In the genomic region with DNA sequence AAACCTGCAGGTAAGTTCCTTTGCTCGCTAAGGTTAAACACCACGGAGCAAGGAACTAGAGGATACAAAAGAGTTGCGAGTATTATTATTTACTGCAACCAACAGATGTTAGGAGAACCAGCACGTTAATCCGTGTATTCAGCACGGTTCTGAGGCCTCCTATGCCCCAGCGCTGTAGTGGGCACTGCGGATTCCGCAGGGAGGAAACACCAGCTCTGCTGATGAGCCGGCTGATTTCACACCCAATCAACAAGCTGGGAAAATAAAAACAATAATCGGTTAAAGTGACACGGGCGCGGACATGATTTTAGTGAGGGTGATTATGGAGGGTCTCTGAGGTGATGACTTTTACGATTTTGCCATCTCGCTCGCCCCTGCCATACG, we compare ENCODE assay signal across 1 cellular context.
TF ChIP-seq lines count a peak whose summit lies in the region.

No MANE protein-coding gene starts in this region.

TF ChIP-seq in WTC11, 78 proteins besides CTCF, POLR2A, EP300 and RAD21 (continued from another document):
- TF ChIP-seq ZNF281 (CRISPR knock-in tag; IDR thresholded peaks at IDR 0.05): no peak
- no peak for TF ChIP-seq PRRX2 (CRISPR knock-in tag; IDR thresholded peaks at IDR 0.05)
